ENCODE assay signal across 8 cellular contexts in genomic region chr16:30068750-30069574, GRCh38. TPM values are rescaled to one million over a fixed set of nuclear protein-coding genes. Genes with fewer than 3 reads are reported as not detected.
DNase-seq lines count a peak whose midpoint lies in the region; ATAC-seq and TF ChIP-seq lines count a peak whose summit lies in the region.

No MANE protein-coding gene starts in this region.

- ATAC-seq in HG03521 (IDR thresholded peaks at IDR 0.05; ENCODE audit: unreplicated experiment) = no peak

- H3K27ac Mint-ChIP-seq in activated CD4-positive, alpha-beta memory T cell treated with anti-CD3 and anti-CD28 coated beads, Interleukin-2, amount 10 ng/mL, durations not matched to agents 7 days and 5 days = peak overlapping the region; percentile 71

- no peak for DNase-seq in HEK293T (ENCODE audit: extremely low spot score)
- peak; percentile 62 for DNase-seq in activated CD4-positive, alpha-beta memory T cell treated with anti-CD3 and anti-CD28 coated beads, Interleukin-2, amount 10 ng/mL, durations not matched to agents 7 days and 5 days
- peak; percentile 2 for DNase-seq in epidermal melanocyte (ENCODE audit: insufficient read length, low spot score)
- DNase-seq in stimulated activated CD4-positive, alpha-beta T cell treated with anti-CD3 and anti-CD28 coated beads, Interleukin-15, amount 100 ng/mL, for 1 hour (ENCODE audit: low read depth in 1 of 2, low spot score in 1 of 2) = peak; percentile 32 to 34
- DNase-seq in NCI-H774 (lab: John Stamatoyannopoulos, UW) = no peak
- DNase-seq in HuH-7 (ENCODE audit: low spot score) = no peak

- POLR2A ChIA-PET in HEK293T (lab: Yijun Ruan, JAX) = interaction anchor here (0.6 kb wide), 1 partner anchor 26 kb away, joined by 3 read pairs; no protein-coding TSS in a partner anchor
- POLR2A ChIA-PET in activated CD4-positive, alpha-beta memory T cell treated with anti-CD3 and anti-CD28 coated beads, Interleukin-2, amount 10 ng/mL, durations not matched to agents 7 days and 5 days (lab: Charles Lee) = interaction anchor here (1.4 to 6.0 kb wide), 3 partner anchors 8 to 114 kb away, joined by 3 to 63 read pairs (median 5); partner anchors contain the start of genes CORO1A and TBX6

- peaks cover 39% of the 10 kb centered on the region for H3K4me1 Mint-ChIP-seq in activated CD4-positive, alpha-beta memory T cell treated with anti-CD3 and anti-CD28 coated beads, Interleukin-2, amount 10 ng/mL, durations not matched to agents 7 days and 5 days

- CTCF ChIA-PET in HEK293T (lab: Yijun Ruan, JAX) = no interaction called here
- CTCF ChIA-PET in activated CD4-positive, alpha-beta memory T cell treated with anti-CD3 and anti-CD28 coated beads, Interleukin-2, amount 10 ng/mL, durations not matched to agents 7 days and 5 days (lab: Charles Lee) = interaction anchor here (1.4 to 5.4 kb wide), 3 partner anchors 13 to 68 kb away, joined by 6 to 40 read pairs (median 31); partner anchors contain the start of gene TBX6

- peaks cover 77% of the 10 kb centered on the region for H3K36me3 Mint-ChIP-seq in activated CD4-positive, alpha-beta memory T cell treated with anti-CD3 and anti-CD28 coated beads, Interleukin-2, amount 10 ng/mL, durations not matched to agents 7 days and 5 days (ENCODE audit: low read depth)

- peak overlapping the region; percentile 98; the same call in 1 of the 2 replicates for H3K27ac ChIP-seq in 22Rv1

- peak overlapping the region; percentile 55 for H3K4me3 Mint-ChIP-seq in activated CD4-positive, alpha-beta memory T cell treated with anti-CD3 and anti-CD28 coated beads, Interleukin-2, amount 10 ng/mL, durations not matched to agents 7 days and 5 days

- H3K27me3 Mint-ChIP-seq in activated CD4-positive, alpha-beta memory T cell treated with anti-CD3 and anti-CD28 coated beads, Interleukin-2, amount 10 ng/mL, durations not matched to agents 7 days and 5 days = no peaks in the 10 kb centered on the region

- peak; percentile 44 for TF ChIP-seq CTCF in 22Rv1 (IDR thresholded peaks at IDR 0.05)

- H3K9me3 Mint-ChIP-seq in activated CD4-positive, alpha-beta memory T cell treated with anti-CD3 and anti-CD28 coated beads, Interleukin-2, amount 10 ng/mL, durations not matched to agents 7 days and 5 days = no peaks in the 10 kb centered on the region

TF ChIP-seq in HEK293T, 16 proteins besides CTCF, POLR2A, EP300 and RAD21:
- 0 out of 2 replicates have a peak, but pooled peaks have one; percentile 57 for TF ChIP-seq HDGF (IDR thresholded peaks at IDR 0.05; ENCODE audit: borderline replicate concordance)
- no peak for TF ChIP-seq ELF4 (IDR thresholded peaks at IDR 0.05)

RNA-seq across cellular contexts. Expression of gene ALDOA, which starts 3.4 kb away (rescaled TPM):
- total RNA-seq in activated CD4-positive, alpha-beta memory T cell treated with anti-CD3 and anti-CD28 coated beads, Interleukin-2, amount 10 ng/mL, durations not matched to agents 7 days and 5 days = 1,000 to 10,000 TPM; 1,403 to 1,450 TPM

RNA-seq across cellular contexts. Expression of gene PPP4C, which starts 6.8 kb away (rescaled TPM):
- 100 to 1,000 TPM; 146 to 147 TPM for total RNA-seq in activated CD4-positive, alpha-beta memory T cell treated with anti-CD3 and anti-CD28 coated beads, Interleukin-2, amount 10 ng/mL, durations not matched to agents 7 days and 5 days

RNA-seq across cellular contexts. Expression of gene TBX6, which starts 22.8 kb away (rescaled TPM):
- total RNA-seq in activated CD4-positive, alpha-beta memory T cell treated with anti-CD3 and anti-CD28 coated beads, Interleukin-2, amount 10 ng/mL, durations not matched to agents 7 days and 5 days = 1 to 10 TPM; 1.9 to 2.5 TPM

RNA-seq across cellular contexts. Expression of gene YPEL3, which starts 27.1 kb away (rescaled TPM):
- 100 to 1,000 TPM in 1 of 2 experiments, 10 to 100 TPM in 1; 99.4 to 106 TPM for total RNA-seq in activated CD4-positive, alpha-beta memory T cell treated with anti-CD3 and anti-CD28 coated beads, Interleukin-2, amount 10 ng/mL, durations not matched to agents 7 days and 5 days

RNA-seq across cellular contexts. Expression of gene TLCD3B, which starts 37.9 kb away (rescaled TPM):
- 1 to 10 TPM; 6.0 to 6.9 TPM for total RNA-seq in activated CD4-positive, alpha-beta memory T cell treated with anti-CD3 and anti-CD28 coated beads, Interleukin-2, amount 10 ng/mL, durations not matched to agents 7 days and 5 days

Comparison
In these comparisons a context has a peak if more than half of its experiments do, and no peak if none do; other contexts are left out.
1. DNase-seq: peak in activated CD4-positive, alpha-beta memory T cell treated with anti-CD3 and anti-CD28 coated beads, Interleukin-2, amount 10 ng/mL, durations not matched to agents 7 days and 5 days (single experiment), epidermal melanocyte (single experiment) and stimulated activated CD4-positive, alpha-beta T cell treated with anti-CD3 and anti-CD28 coated beads, Interleukin-15, amount 100 ng/mL, for 1 hour (2 of 2); none in HEK293T (single experiment), NCI-H774 (single experiment) and HuH-7 (single experiment).